25 cellular contexts compared by ENCODE assay signal in the genomic region with DNA sequence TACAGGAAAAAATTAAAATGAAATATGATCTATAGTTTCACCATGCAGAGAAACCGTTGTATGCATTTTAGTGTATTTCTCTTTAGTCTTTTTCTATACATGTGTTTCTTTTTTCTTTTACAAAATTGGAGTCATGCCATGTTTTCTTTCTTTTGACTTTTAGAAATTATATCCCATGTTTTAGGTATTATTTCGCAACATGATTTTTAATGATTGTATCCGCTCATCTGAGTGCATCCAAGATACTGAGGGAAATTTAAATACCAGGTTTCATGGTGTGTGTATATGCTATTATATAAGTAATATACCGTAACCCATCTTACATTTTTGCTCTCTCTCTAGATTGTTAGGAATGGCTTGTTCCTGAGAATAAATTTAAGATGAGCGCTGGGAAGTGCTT.
"Had no signal": no experiment of that assay in that cellular context is flagged by ENCODE, and none has a peak within 500 bp of the region (broad histone marks: within the 10 kb centered on the region; RNA-seq: fewer than 3 reads in every experiment).

No MANE protein-coding gene starts in this region.

- FAIRE-seq: urothelium cell line had no signal

- H3K9me3 ChIP-seq: left ventricle myocardium inferior, ovary, right atrium auricular region, stomach, testis, thyroid gland, upper lobe of right lung had no signal

- H3K27me3 Mint-ChIP-seq: progenitor cell of endocrine pancreas had no signal

- ATAC-seq: natural killer cell; sciatic nerve; stimulated activated naive B cell treated with anti-CD40 and anti-IgM and Interleukin-4, amounts not matched to agents 10 μg/mL and 1 μg/mL and 100 μg/mL, for 72 hours; stimulated activated naive CD8-positive, alpha-beta T cell treated with anti-CD3 and anti-CD28 coated beads, Interleukin-15, Interleukin-2, amounts not matched to agents 100 U/mL and 50 U/mL, for 24 hours had no signal

- H3K27ac Mint-ChIP-seq: immature natural killer cell; mesothelial cell of epicardium; naive B cell; natural killer cell; stimulated activated naive B cell treated with anti-CD40 and anti-IgM and Interleukin-4, amounts not matched to agents 10 μg/mL and 1 μg/mL and 100 μg/mL, for 72 hours had no signal

- H3K36me3 ChIP-seq: ovary had no signal

- H3K4me1 Mint-ChIP-seq: immature natural killer cell; naive B cell; natural killer cell; stimulated activated naive B cell treated with anti-CD40 and anti-IgM and Interleukin-4, amounts not matched to agents 10 μg/mL and 1 μg/mL and 100 μg/mL, for 72 hours had no signal

- DNase-seq: hypothalamus; immature natural killer cell; kidney; left ventricle myocardium inferior; naive B cell; natural killer cell; ovary; stimulated activated CD4-positive, alpha-beta T cell treated with anti-CD3 and anti-CD28 coated beads, Interleukin-12 subunit alpha, Interleukin-12 subunit beta, amount 100 ng/mL, for 4 hours; stimulated activated CD4-positive, alpha-beta T cell treated with anti-CD3 and anti-CD28 coated beads, Interleukin-15, amount 100 ng/mL, for 24 hours; stimulated activated CD4-positive, alpha-beta T cell treated with anti-CD3 and anti-CD28 coated beads, Interleukin-2, amount 100 ng/mL, for 24 hours; stimulated activated CD4-positive, alpha-beta T cell treated with anti-CD3 and anti-CD28 coated beads, Interleukin-4, amount 100 ng/mL, for 1 hour; stimulated activated naive B cell treated with anti-CD40 and anti-IgM and Interleukin-4, amounts not matched to agents 10 μg/mL and 1 μg/mL and 100 μg/mL, for 72 hours; stimulated activated naive CD8-positive, alpha-beta T cell treated with anti-CD3 and anti-CD28 coated beads, Interleukin-15, Interleukin-2, amounts not matched to agents 100 U/mL and 50 U/mL, for 24 hours; stomach; testis; thyroid gland; trophoblast cell; upper lobe of right lung had no signal

- H3K4me1 ChIP-seq: left ventricle myocardium inferior, right atrium auricular region, stomach, testis, upper lobe of right lung had no signal

- H3K27me3 ChIP-seq: ovary, right atrium auricular region, stomach, testis, thyroid gland, upper lobe of right lung had no signal

- H3K27ac ChIP-seq: left ventricle myocardium inferior, ovary, right atrium auricular region, skin epidermis, stomach, testis, thyroid gland, upper lobe of right lung had no signal

- H3K9me3 Mint-ChIP-seq: immature natural killer cell; mesothelial cell of epicardium; naive B cell; natural killer cell; stimulated activated naive B cell treated with anti-CD40 and anti-IgM and Interleukin-4, amounts not matched to agents 10 μg/mL and 1 μg/mL and 100 μg/mL, for 72 hours had no signal

- H3K4me3 ChIP-seq: left ventricle myocardium inferior, lung, ovary, right atrium auricular region, skin epidermis, stomach, testis, thyroid gland, upper lobe of right lung had no signal

- H3K36me3 Mint-ChIP-seq: immature natural killer cell; naive B cell; natural killer cell; stimulated activated naive B cell treated with anti-CD40 and anti-IgM and Interleukin-4, amounts not matched to agents 10 μg/mL and 1 μg/mL and 100 μg/mL, for 72 hours had no signal

- H3K4me3 Mint-ChIP-seq: immature natural killer cell; mesothelial cell of epicardium; naive B cell; natural killer cell; stimulated activated naive B cell treated with anti-CD40 and anti-IgM and Interleukin-4, amounts not matched to agents 10 μg/mL and 1 μg/mL and 100 μg/mL, for 72 hours had no signal
